In genomic region chr12:115506822-115507629, GRCh38 we compare ENCODE assay signal across 1 cellular context.
TF ChIP-seq lines count a peak whose summit lies in the region.

No MANE protein-coding gene starts in this region.

TF ChIP-seq in HepG2, 621 proteins besides CTCF, POLR2A, EP300 and RAD21 (continued from another document and continues in another):
- TF ChIP-seq ZNF784 (CRISPR knock-in tag; IDR thresholded peaks at IDR 0.05; ENCODE audit: borderline replicate concordance), result no peak
- TF ChIP-seq TFDP2 (CRISPR knock-in tag; IDR thresholded peaks at IDR 0.05), result no peak
- no peak for TF ChIP-seq CEBPZ (IDR thresholded peaks at IDR 0.05; ENCODE audit: low read length)
- no peak for TF ChIP-seq E2F5 (CRISPR knock-in tag; conservative IDR thresholded peaks at IDR 0.05)
- no peak for TF ChIP-seq SPEN (CRISPR knock-in tag; IDR thresholded peaks at IDR 0.05; ENCODE audit: low read depth)
- TF ChIP-seq IRF2 (CRISPR knock-in tag; IDR thresholded peaks at IDR 0.05), result no peak
- peak; percentile 57; the same call in 1 of the 2 replicates for TF ChIP-seq CREM (IDR thresholded peaks at IDR 0.05)
- no peak for TF ChIP-seq CREM (CRISPR knock-in tag; IDR thresholded peaks at IDR 0.05)
- no peak for TF ChIP-seq ZNF549 (CRISPR knock-in tag; IDR thresholded peaks at IDR 0.05)
- TF ChIP-seq ZNF589 (CRISPR knock-in tag; conservative IDR thresholded peaks at IDR 0.05), result no peak
- TF ChIP-seq ATRX (CRISPR knock-in tag; IDR thresholded peaks at IDR 0.05; ENCODE audit: borderline replicate concordance), result no peak
- no peak for TF ChIP-seq TBX3 (IDR thresholded peaks at IDR 0.05; ENCODE audit: borderline replicate concordance)
- no peak for TF ChIP-seq ZNF510 (CRISPR knock-in tag; IDR thresholded peaks at IDR 0.05; ENCODE audit: low read depth)
- no peak for TF ChIP-seq AHR (CRISPR knock-in tag; IDR thresholded peaks at IDR 0.05)
- no peak for TF ChIP-seq EED (CRISPR knock-in tag; IDR thresholded peaks at IDR 0.05)
- TF ChIP-seq ZEB1 (IDR thresholded peaks at IDR 0.05; ENCODE audit: insufficient replicate concordance, low read depth), result peak; percentile 46
- no peak for TF ChIP-seq ZBTB42 (CRISPR knock-in tag; IDR thresholded peaks at IDR 0.05)
- no peak for TF ChIP-seq ZNF646 (CRISPR knock-in tag; IDR thresholded peaks at IDR 0.05)
- no peak for TF ChIP-seq ARHGAP35 (CRISPR knock-in tag; IDR thresholded peaks at IDR 0.05; ENCODE audit: borderline replicate concordance)
- no peak for TF ChIP-seq ZNF660 (CRISPR knock-in tag; IDR thresholded peaks at IDR 0.05; ENCODE audit: borderline replicate concordance, low read depth)
- peak; percentile 38; the same call in 1 of the 2 replicates for TF ChIP-seq USF2 (IDR thresholded peaks at IDR 0.05; ENCODE audit: low read depth, low read length)
- no peak for TF ChIP-seq USF2 (CRISPR knock-in tag; IDR thresholded peaks at IDR 0.05; ENCODE audit: borderline replicate concordance)
- TF ChIP-seq JUNB (CRISPR knock-in tag; IDR thresholded peaks at IDR 0.05; ENCODE audit: borderline replicate concordance), result peak; percentile 61; the same call in 1 of the 2 replicates
- TF ChIP-seq ZNF333 (CRISPR knock-in tag; IDR thresholded peaks at IDR 0.05; ENCODE audit: borderline replicate concordance), result no peak
- TF ChIP-seq HMGA1 (CRISPR knock-in tag; conservative IDR thresholded peaks at IDR 0.05), result no peak
- TF ChIP-seq ZFP36L2 (CRISPR knock-in tag; IDR thresholded peaks at IDR 0.05), result no peak
- no peak for TF ChIP-seq ZNF749 (CRISPR knock-in tag; IDR thresholded peaks at IDR 0.05; ENCODE audit: borderline replicate concordance)
- no peak for TF ChIP-seq ZNF839 (CRISPR knock-in tag; IDR thresholded peaks at IDR 0.05; ENCODE audit: borderline replicate concordance)
- no peak for TF ChIP-seq ZNF317 (CRISPR knock-in tag; IDR thresholded peaks at IDR 0.05)
- TF ChIP-seq HMGXB4 (CRISPR knock-in tag; IDR thresholded peaks at IDR 0.05; ENCODE audit: borderline replicate concordance in 1 of 2, low read depth in 1 of 2), result no peak
- no peak for TF ChIP-seq GMEB1 (CRISPR knock-in tag; IDR thresholded peaks at IDR 0.05; ENCODE audit: borderline replicate concordance)
- TF ChIP-seq RFX3 (CRISPR knock-in tag; IDR thresholded peaks at IDR 0.05), result no peak
- TF ChIP-seq THYN1 (CRISPR knock-in tag; IDR thresholded peaks at IDR 0.05; ENCODE audit: borderline replicate concordance, low read depth), result no peak
- no peak for TF ChIP-seq ZNF83 (CRISPR knock-in tag; IDR thresholded peaks at IDR 0.05; ENCODE audit: borderline replicate concordance)
- no peak for TF ChIP-seq ZBTB3 (CRISPR knock-in tag; IDR thresholded peaks at IDR 0.05; ENCODE audit: borderline replicate concordance, low read depth)
- TF ChIP-seq NFKB2 (CRISPR knock-in tag; IDR thresholded peaks at IDR 0.05; ENCODE audit: borderline replicate concordance), result no peak
- TF ChIP-seq BATF2 (CRISPR knock-in tag; IDR thresholded peaks at IDR 0.05), result no peak
- no peak for TF ChIP-seq RBM22 (optimal IDR thresholded peaks at IDR 0.05; ENCODE audit: low read length)
- TF ChIP-seq ZNF598 (CRISPR knock-in tag; IDR thresholded peaks at IDR 0.05; ENCODE audit: borderline replicate concordance), result no peak
- TF ChIP-seq ZMAT3 (CRISPR knock-in tag; conservative IDR thresholded peaks at IDR 0.05), result no peak
- TF ChIP-seq DR1 (CRISPR knock-in tag; IDR thresholded peaks at IDR 0.05), result no peak
- TF ChIP-seq ZNF260 (CRISPR knock-in tag; IDR thresholded peaks at IDR 0.05; ENCODE audit: borderline replicate concordance, low read depth), result no peak
- TF ChIP-seq ATF3 (CRISPR knock-in tag; IDR thresholded peaks at IDR 0.05), result peak; percentile 83
